ENCODE assay signal across 25 cellular contexts in genomic region chr7:55510621-55511020, GRCh38.
DNase-seq lines count a peak whose midpoint lies in the region; ATAC-seq, FAIRE-seq and TF ChIP-seq lines count a peak whose summit lies in the region.
"Had no signal": no experiment of that assay in that cellular context is flagged by ENCODE, and none has a peak within 500 bp of the region (broad histone marks: within the 10 kb centered on the region; RNA-seq: fewer than 3 reads in every experiment).

No MANE protein-coding gene starts in this region.

- H3F3A ChIP-seq in GM23338 (replicated peaks; ENCODE audit: low read depth): no peaks in the 10 kb centered on the region

- H3K4me3 ChIP-seq in GM23338: no peak overlapping the region
- H3K4me3 ChIP-seq in OCI-LY3 (ENCODE audit: low read length): peak overlapping the region; percentile 16; the same call in 1 of the 2 replicates
- H3K4me3 ChIP-seq: BLaER1 treated with 17β-estradiol and CSF1 and Interleukin-3, amounts not matched to agents 10 nM and 100 nM; body of pancreas; hepatocyte; left lung had no signal

- H3K27me3 ChIP-seq in GM23338 (ENCODE audit: insufficient read depth) (no peaks in the 10 kb centered on the region), OCI-LY3 (ENCODE audit: low read depth, low read length) (no peaks in the 10 kb centered on the region)
- H3K27me3 ChIP-seq: BLaER1 treated with 17β-estradiol and CSF1 and Interleukin-3, amounts not matched to agents 10 nM and 100 nM; body of pancreas; hepatocyte; left lung had no signal

- H4K20me1 ChIP-seq in GM23338 (replicated peaks; ENCODE audit: insufficient read depth): peaks cover 20% of the 10 kb centered on the region; the same call in 1 of the 2 replicates
- no peaks in the 10 kb centered on the region for H4K20me1 ChIP-seq in OCI-LY3 (ENCODE audit: insufficient read depth, low read length)

- peak overlapping the region; percentile 32 for H3K27ac Mint-ChIP-seq in activated naive CD4-positive, alpha-beta T cell treated with anti-CD3 and anti-CD28 coated beads, Interleukin-2, amount 50 U/mL, for 24 hours
- H3K27ac Mint-ChIP-seq in activated naive CD4-positive, alpha-beta T cell treated with anti-CD3 and anti-CD28 coated beads, Interleukin-2, amount 50 U/mL, for 72 hours: peak overlapping the region in 1 of 2 donors; percentile 46
- H3K27ac Mint-ChIP-seq in GM23338: peak overlapping the region; percentile 71; the same call in 1 of the 2 replicates
- H3K27ac Mint-ChIP-seq in stimulated activated naive B cell treated with anti-CD40 and anti-IgM and Interleukin-4, amounts not matched to agents 10 μg/mL and 1 μg/mL and 100 μg/mL, for 72 hours: peak overlapping the region; percentile 82
- H3K27ac Mint-ChIP-seq: activated naive CD8-positive, alpha-beta T cell treated with anti-CD3 and anti-CD28 coated beads, Interleukin-2, amount 50 U/mL, for 24 hours had no signal

- no peaks in the 10 kb centered on the region for H3K36me3 ChIP-seq in GM23338 (ENCODE audit: insufficient read depth)
- H3K36me3 ChIP-seq in OCI-LY3 (replicated peaks; ENCODE audit: low read depth, low read length): peaks cover 59% of the 10 kb centered on the region

- peaks cover 63% of the 10 kb centered on the region for H3K4me1 Mint-ChIP-seq in activated naive CD4-positive, alpha-beta T cell treated with anti-CD3 and anti-CD28 coated beads, Interleukin-2, amount 50 U/mL, for 24 hours
- peaks cover 43% of the 10 kb centered on the region for H3K4me1 Mint-ChIP-seq in GM23338
- H3K4me1 Mint-ChIP-seq in stimulated activated naive B cell treated with anti-CD40 and anti-IgM and Interleukin-4, amounts not matched to agents 10 μg/mL and 1 μg/mL and 100 μg/mL, for 72 hours: peaks cover 56 to 92% of the 10 kb centered on the region in 2 donors

- H3K9me3 Mint-ChIP-seq in activated naive CD4-positive, alpha-beta T cell treated with anti-CD3 and anti-CD28 coated beads, Interleukin-2, amount 50 U/mL, for 24 hours: no peaks in the 10 kb centered on the region
- H3K9me3 Mint-ChIP-seq in activated naive CD4-positive, alpha-beta T cell treated with anti-CD3 and anti-CD28 coated beads, Interleukin-2, amount 50 U/mL, for 72 hours: no peaks in the 10 kb centered on the region
- H3K9me3 Mint-ChIP-seq in GM23338: no peaks in the 10 kb centered on the region
- H3K9me3 Mint-ChIP-seq in stimulated activated naive B cell treated with anti-CD40 and anti-IgM and Interleukin-4, amounts not matched to agents 10 μg/mL and 1 μg/mL and 100 μg/mL, for 72 hours: no peaks in the 10 kb centered on the region
- H3K9me3 Mint-ChIP-seq: activated naive CD8-positive, alpha-beta T cell treated with anti-CD3 and anti-CD28 coated beads, Interleukin-2, amount 50 U/mL, for 24 hours; nephron had no signal

- TF ChIP-seq CTCF in GM23338 (conservative IDR thresholded peaks at IDR 0.05; ENCODE audit: low read depth in 2 of 2) (no peak), OCI-LY3 (IDR thresholded peaks at IDR 0.05; ENCODE audit: low read depth, low read length) (no peak)

- H3K79me2 ChIP-seq in GM23338 (replicated peaks; ENCODE audit: insufficient read depth) (peaks cover 20% of the 10 kb centered on the region), OCI-LY3 (ENCODE audit: low read length) (peaks cover 100% of the 10 kb centered on the region)
- H3K79me2 ChIP-seq: hepatocyte, parathyroid adenoma had no signal

- no peak for FAIRE-seq in RCC 7860 (lab: Jason Lieb, UNC)
- FAIRE-seq: H54, TTC549 had no signal

- H2AFZ ChIP-seq in GM23338 (no peak overlapping the region), OCI-LY3 (ENCODE audit: low read depth, low read length) (no peak overlapping the region)
- H2AFZ ChIP-seq: hepatocyte, parathyroid adenoma had no signal

- H3K4me2 ChIP-seq in GM23338 (peak overlapping the region; percentile 11; the same call in 1 of the 2 replicates), OCI-LY3 (ENCODE audit: low read length) (peak overlapping the region; percentile 62)
- H3K4me2 ChIP-seq: hepatocyte had no signal

- H3K4me3 Mint-ChIP-seq in activated naive CD4-positive, alpha-beta T cell treated with anti-CD3 and anti-CD28 coated beads, Interleukin-2, amount 50 U/mL, for 24 hours: no peak overlapping the region
- no peak overlapping the region for H3K4me3 Mint-ChIP-seq in GM23338
- no peak overlapping the region for H3K4me3 Mint-ChIP-seq in stimulated activated naive B cell treated with anti-CD40 and anti-IgM and Interleukin-4, amounts not matched to agents 10 μg/mL and 1 μg/mL and 100 μg/mL, for 72 hours
- H3K4me3 Mint-ChIP-seq: activated naive CD8-positive, alpha-beta T cell treated with anti-CD3 and anti-CD28 coated beads, Interleukin-2, amount 50 U/mL, for 24 hours; nephron had no signal

- no peak overlapping the region for H3K27ac ChIP-seq in GM23338 (ENCODE audit: low read depth)
- H3K27ac ChIP-seq in OCI-LY3 (ENCODE audit: low read length): peak overlapping the region; percentile 97
- H3K27ac ChIP-seq: BLaER1 treated with 17β-estradiol and CSF1 and Interleukin-3, amounts not matched to agents 10 nM and 100 nM; body of pancreas; hepatocyte; left lung; parathyroid adenoma had no signal

- H3K9ac ChIP-seq in OCI-LY3 (ENCODE audit: low read length): peak overlapping the region; percentile 85
- H3K9ac ChIP-seq: BLaER1 treated with 17β-estradiol and CSF1 and Interleukin-3, amounts not matched to agents 10 nM and 100 nM; parathyroid adenoma had no signal

- H3K9me2 ChIP-seq in GM23338 (ENCODE audit: insufficient read depth): no peaks in the 10 kb centered on the region

- peaks cover 19% of the 10 kb centered on the region for H3K4me1 ChIP-seq in GM23338 (ENCODE audit: insufficient read depth)
- peaks cover 91% of the 10 kb centered on the region for H3K4me1 ChIP-seq in OCI-LY3 (ENCODE audit: low read length)
- H3K4me1 ChIP-seq: body of pancreas, parathyroid adenoma had no signal

- H3K9me3 ChIP-seq in OCI-LY3 (ENCODE audit: insufficient read depth, low read length): no peaks in the 10 kb centered on the region
- H3K9me3 ChIP-seq: BLaER1 treated with 17β-estradiol and CSF1 and Interleukin-3, amounts not matched to agents 10 nM and 100 nM; body of pancreas; left lung had no signal

- peaks cover 11% of the 10 kb centered on the region for H3K36me3 Mint-ChIP-seq in activated naive CD4-positive, alpha-beta T cell treated with anti-CD3 and anti-CD28 coated beads, Interleukin-2, amount 50 U/mL, for 24 hours
- peaks cover under 1 to 48% of the 10 kb centered on the region in 2 donors for H3K36me3 Mint-ChIP-seq in activated naive CD4-positive, alpha-beta T cell treated with anti-CD3 and anti-CD28 coated beads, Interleukin-2, amount 50 U/mL, for 72 hours
- peaks cover 4% of the 10 kb centered on the region; the same call in 2 of the 3 replicates for H3K36me3 Mint-ChIP-seq in GM23338 (ENCODE audit: low read depth)
- H3K36me3 Mint-ChIP-seq in stimulated activated naive B cell treated with anti-CD40 and anti-IgM and Interleukin-4, amounts not matched to agents 10 μg/mL and 1 μg/mL and 100 μg/mL, for 72 hours: peaks cover 53 to 72% of the 10 kb centered on the region in 2 donors

- ATAC-seq in activated naive CD4-positive, alpha-beta T cell treated with anti-CD3 and anti-CD28 coated beads, Interleukin-2, amount 50 U/mL, for 72 hours: no peak
- no peak for ATAC-seq in GM23338
- ATAC-seq in stimulated activated naive B cell treated with anti-CD40 and anti-IgM and Interleukin-4, amounts not matched to agents 10 μg/mL and 1 μg/mL and 100 μg/mL, for 72 hours (replicated peaks): no peak
- ATAC-seq: activated naive CD8-positive, alpha-beta T cell treated with anti-CD3 and anti-CD28 coated beads, Interleukin-2, amount 50 U/mL, for 24 hours; body of pancreas; left lung; PC-3 had no signal

- DNase-seq in activated naive CD4-positive, alpha-beta T cell treated with anti-CD3 and anti-CD28 coated beads, Interleukin-2, amount 50 U/mL, for 72 hours (ENCODE audit: low spot score in 2 of 2): no peak
- DNase-seq in GM23338 (ENCODE audit: low spot score) (no peak), LoVo (ENCODE audit: low spot score) (no peak), NCI-H2227 treated with DMSO at 0.1 percent for 48 hours (lab: John Stamatoyannopoulos, UW) (no peak), RCC 7860 (ENCODE audit: low spot score) (no peak)
- no peak for DNase-seq in stimulated activated naive B cell treated with anti-CD40 and anti-IgM and Interleukin-4, amounts not matched to agents 10 μg/mL and 1 μg/mL and 100 μg/mL, for 72 hours
- DNase-seq: activated naive CD8-positive, alpha-beta T cell treated with anti-CD3 and anti-CD28 coated beads, Interleukin-2, amount 50 U/mL, for 24 hours; body of pancreas; effector CD8-positive, alpha-beta T cell; erythroblast; foreskin melanocyte; left lung; midbrain; NCI-H1694 treated with DMSO at 0.1 percent for 48 hours; NCI-H774; PC-3; SHP77 treated with DMSO at 0.1 percent for 48 hours had no signal

- H3K27me3 Mint-ChIP-seq in activated naive CD4-positive, alpha-beta T cell treated with anti-CD3 and anti-CD28 coated beads, Interleukin-2, amount 50 U/mL, for 24 hours: no peaks in the 10 kb centered on the region
- H3K27me3 Mint-ChIP-seq in GM23338 (ENCODE audit: insufficient read depth, low read depth, poor library complexity): peaks cover 17% of the 10 kb centered on the region
- no peaks in the 10 kb centered on the region for H3K27me3 Mint-ChIP-seq in stimulated activated naive B cell treated with anti-CD40 and anti-IgM and Interleukin-4, amounts not matched to agents 10 μg/mL and 1 μg/mL and 100 μg/mL, for 72 hours
- H3K27me3 Mint-ChIP-seq: activated naive CD8-positive, alpha-beta T cell treated with anti-CD3 and anti-CD28 coated beads, Interleukin-2, amount 50 U/mL, for 24 hours had no signal

TF ChIP-seq in GM23338, 12 proteins besides CTCF, POLR2A, EP300 and RAD21 (continues in another document):
- TF ChIP-seq NANOG (IDR thresholded peaks at IDR 0.05; ENCODE audit: borderline replicate concordance) (no peak), EZH2 (IDR thresholded peaks at IDR 0.05; ENCODE audit: low read depth, unreplicated experiment) (no peak), POLR2AphosphoS5 (IDR thresholded peaks at IDR 0.05; ENCODE audit: low read depth) (no peak)
